20 cellular contexts compared by ENCODE assay signal in the genomic region with DNA sequence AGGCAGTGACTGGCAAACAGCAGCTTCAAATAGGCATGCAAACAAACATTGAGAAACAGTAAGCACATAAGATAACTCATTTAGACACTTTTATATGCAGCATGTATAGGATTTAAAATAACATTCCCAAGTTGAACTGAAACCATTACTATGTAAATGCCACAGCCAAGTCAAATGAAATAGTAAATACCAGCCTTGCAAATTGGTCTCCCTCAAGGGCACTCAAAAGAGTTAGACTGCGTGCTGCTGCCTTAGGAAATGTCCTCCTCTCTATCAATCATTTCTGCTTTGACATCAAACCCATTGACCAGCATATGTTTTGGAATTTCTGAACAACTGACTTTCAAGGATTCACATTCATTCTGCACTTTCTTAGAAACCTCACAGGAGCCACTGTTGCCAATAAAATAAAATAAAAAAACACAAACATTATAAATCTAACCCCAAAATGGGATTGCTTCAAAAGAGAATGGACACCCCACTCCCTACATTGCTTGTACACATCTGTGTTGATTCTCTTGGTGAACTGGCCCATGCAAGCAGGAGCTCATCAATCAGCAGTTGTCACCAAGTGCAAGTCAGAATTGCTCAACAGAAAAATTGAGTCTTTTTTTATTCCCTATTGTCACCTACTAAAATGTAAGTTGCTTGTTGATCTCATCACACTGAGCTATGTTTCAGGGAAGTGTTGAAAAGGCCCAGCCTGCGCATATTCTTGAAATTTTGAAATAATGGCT.
DNase-seq lines count a peak whose midpoint lies in the region; ATAC-seq and TF ChIP-seq lines count a peak whose summit lies in the region.
"Had no signal": no experiment of that assay in that cellular context is flagged by ENCODE, and none has a peak within 500 bp of the region (broad histone marks: within the 10 kb centered on the region; RNA-seq: fewer than 3 reads in every experiment).

No MANE protein-coding gene starts in this region.

- H3K9me3 ChIP-seq in HCT116 (ENCODE audit: control insufficient read depth in 1 of 2, insufficient read depth in 1 of 2, low read depth in 1 of 2, low read length in 2 of 2), result peaks cover 0 to 20% of the 10 kb centered on the region in 2 experiments; a peak in 1 of 4 replicates
- peaks cover 31% of the 10 kb centered on the region for H3K9me3 ChIP-seq in endodermal cell (ENCODE audit: control insufficient read depth, low read length)

- POLR2A ChIA-PET in HCT116 (lab: Charles Lee), result no interaction called here

- no peak overlapping the region for H2AFZ ChIP-seq in HCT116 (ENCODE audit: low read depth, low read length, poor library complexity, severe bottlenecking)

- no peak overlapping the region for H3K4me3 Mint-ChIP-seq in endodermal cell
- no peak overlapping the region for H3K4me3 Mint-ChIP-seq in activated T-helper 2 cell treated with anti-CD3 and anti-CD28 coated beads, Interferon-gamma antibody, Interleukin-2, Interleukin-4, amounts not matched to agents 10 μg/mL and 5 μg/mL and 100 μg/mL, durations not matched to agents 14 hours and 24 hours and 36 hours (ENCODE audit: low read depth)
- H3K4me3 Mint-ChIP-seq: CD8-positive, alpha-beta T cell; immature natural killer cell; stimulated activated memory B cell treated with anti-CD40 and anti-IgM and Interleukin-4, amounts not matched to agents 10 μg/mL and 1 μg/mL and 100 μg/mL, for 72 hours; T-helper 17 cell had no signal

- no peaks in the 10 kb centered on the region for H3K79me2 ChIP-seq in HCT116 (ENCODE audit: insufficient read depth, low read length)

- no peak for TF ChIP-seq RAD21 in HCT116 (IDR thresholded peaks at IDR 0.05; ENCODE audit: low read depth)

- H3K4me1 Mint-ChIP-seq in endodermal cell, result peaks cover 28% of the 10 kb centered on the region
- H3K4me1 Mint-ChIP-seq in activated T-helper 2 cell treated with anti-CD3 and anti-CD28 coated beads, Interferon-gamma antibody, Interleukin-2, Interleukin-4, amounts not matched to agents 10 μg/mL and 5 μg/mL and 100 μg/mL, durations not matched to agents 14 hours and 24 hours and 36 hours (ENCODE audit: low read depth), result no peaks in the 10 kb centered on the region
- H3K4me1 Mint-ChIP-seq: stimulated activated memory B cell treated with anti-CD40 and anti-IgM and Interleukin-4, amounts not matched to agents 10 μg/mL and 1 μg/mL and 100 μg/mL, for 72 hours; T-helper 17 cell had no signal

- no peaks in the 10 kb centered on the region for H3K36me3 ChIP-seq in HCT116 (ENCODE audit: control insufficient read depth in 1 of 2, insufficient read depth in 2 of 2, low read length in 2 of 2)
- H3K36me3 ChIP-seq in endodermal cell (ENCODE audit: control insufficient read depth, insufficient read depth, low read length), result no peaks in the 10 kb centered on the region

- no peaks in the 10 kb centered on the region for H3K27me3 Mint-ChIP-seq in endodermal cell (ENCODE audit: insufficient read depth)
- H3K27me3 Mint-ChIP-seq in activated T-helper 2 cell treated with anti-CD3 and anti-CD28 coated beads, Interferon-gamma antibody, Interleukin-2, Interleukin-4, amounts not matched to agents 10 μg/mL and 5 μg/mL and 100 μg/mL, durations not matched to agents 14 hours and 24 hours and 36 hours (ENCODE audit: low read depth), result no peaks in the 10 kb centered on the region
- H3K27me3 Mint-ChIP-seq: stimulated activated memory B cell treated with anti-CD40 and anti-IgM and Interleukin-4, amounts not matched to agents 10 μg/mL and 1 μg/mL and 100 μg/mL, for 72 hours; T-helper 17 cell had no signal

- TF ChIP-seq POLR2A in HCT116 (IDR thresholded peaks at IDR 0.05; ENCODE audit: borderline replicate concordance, extremely low read depth, insufficient read depth, insufficient read length), result no peak

- H3K4me1 ChIP-seq in HCT116 (ENCODE audit: control insufficient read depth in 1 of 2, insufficient read depth in 2 of 2, low read length in 2 of 2) (peaks cover 21 to 25% of the 10 kb centered on the region in 2 experiments), endodermal cell (ENCODE audit: control insufficient read depth, insufficient read depth, low read length) (peaks cover 5% of the 10 kb centered on the region)

- H3K9me2 ChIP-seq in HCT116 (ENCODE audit: insufficient read depth), result no peaks in the 10 kb centered on the region

- peaks cover 5% of the 10 kb centered on the region for H3K36me3 Mint-ChIP-seq in endodermal cell (ENCODE audit: low read depth)
- H3K36me3 Mint-ChIP-seq in activated T-helper 2 cell treated with anti-CD3 and anti-CD28 coated beads, Interferon-gamma antibody, Interleukin-2, Interleukin-4, amounts not matched to agents 10 μg/mL and 5 μg/mL and 100 μg/mL, durations not matched to agents 14 hours and 24 hours and 36 hours (ENCODE audit: low read depth), result no peaks in the 10 kb centered on the region
- H3K36me3 Mint-ChIP-seq: CD8-positive, alpha-beta T cell had no signal

- H3K9me3 Mint-ChIP-seq in endodermal cell, result peaks cover 31% of the 10 kb centered on the region
- H3K9me3 Mint-ChIP-seq in activated T-helper 2 cell treated with anti-CD3 and anti-CD28 coated beads, Interferon-gamma antibody, Interleukin-2, Interleukin-4, amounts not matched to agents 10 μg/mL and 5 μg/mL and 100 μg/mL, durations not matched to agents 14 hours and 24 hours and 36 hours, result no peaks in the 10 kb centered on the region
- H3K9me3 Mint-ChIP-seq: CD8-positive, alpha-beta T cell had no signal

- DNase-seq in HCT116 (ENCODE audit: low read depth, low spot score), result no peak
- peak; percentile 61 for DNase-seq in NCI-H69 (lab: John Stamatoyannopoulos, UW)
- no peak for DNase-seq in endodermal cell
- DNase-seq in renal cortical epithelial cell (ENCODE audit: low read depth), result peak; percentile 65
- DNase-seq in stimulated activated naive CD4-positive, alpha-beta T cell (lab: John Stamatoyannopoulos, UW), result no peak
- DNase-seq in SW 1271 (lab: John Stamatoyannopoulos, UW), result no peak
- DNase-seq in activated T-helper 2 cell treated with anti-CD3 and anti-CD28 coated beads, Interferon-gamma antibody, Interleukin-2, Interleukin-4, amounts not matched to agents 10 μg/mL and 5 μg/mL and 100 μg/mL, durations not matched to agents 14 hours and 24 hours and 36 hours (ENCODE audit: low spot score), result no peak
- no peak for DNase-seq in islet precursor cell
- DNase-seq: activated CD4-positive, alpha-beta T cell treated with anti-CD3 and anti-CD28 coated beads, Interleukin-2, amount 50 U/mL, for 1 hour; activated naive CD4-positive, alpha-beta T cell; CD8-positive, alpha-beta T cell; DMS79 treated with DMSO at 0.1 percent for 48 hours; effector CD8-positive, alpha-beta T cell; immature natural killer cell; NCI-H1694 treated with DMSO at 0.1 percent for 48 hours; NCI-H446; NK-92 treated with Interleukin-12 subunit alpha and Interleukin-12 subunit beta, amount 100 ng/mL, for 24 hours; T-helper 17 cell had no signal

- BruUV-seq in HCT116 (replicated peaks; lab: Mats Ljungman, UMichigan), result no TSS peak

- H3K4me3 ChIP-seq in HCT116 (replicated peaks in 1 of 2; ENCODE audit: low read depth in 1 of 2, low read length in 2 of 2) (no peak overlapping the region), endodermal cell (ENCODE audit: low read length) (peak overlapping the region; percentile 1)

- no peaks in the 10 kb centered on the region for H4K20me1 ChIP-seq in HCT116 (ENCODE audit: insufficient read depth)

- H3K27me3 ChIP-seq in HCT116 (ENCODE audit: insufficient read depth, low read length), result no peaks in the 10 kb centered on the region
- no peaks in the 10 kb centered on the region for H3K27me3 ChIP-seq in endodermal cell (ENCODE audit: control insufficient read depth, insufficient read depth, low read length, poor library complexity, severe bottlenecking)

- WGBS in endodermal cell (ENCODE audit: insufficient coverage in 1 of 2, insufficient read length in 1 of 2), 2 experiments, result 65 to 82% methylated on average over 2 of the region's 2 CpGs

- no peak for ATAC-seq in HCT116
- ATAC-seq: CD8-positive, alpha-beta T cell; sciatic nerve; stimulated activated memory B cell treated with anti-CD40 and anti-IgM and Interleukin-4, amounts not matched to agents 10 μg/mL and 1 μg/mL and 100 μg/mL, for 72 hours; T-helper 17 cell had no signal

- H3K9ac ChIP-seq in HCT116 (ENCODE audit: low read length), result no peak overlapping the region
- no peak overlapping the region for H3K9ac ChIP-seq in endodermal cell (ENCODE audit: extremely low read depth, low read length, poor library complexity, severe bottlenecking)

- H3K27ac ChIP-seq in HCT116 (ENCODE audit: low read depth, low read length) (no peak overlapping the region), endodermal cell (ENCODE audit: low read depth, low read length) (peak overlapping the region; percentile 84)

- TF ChIP-seq CTCF in HCT116 (IDR thresholded peaks at IDR 0.05 in 2 of 3, conservative IDR thresholded peaks at IDR 0.05 in 1 of 3; ENCODE audit: borderline replicate concordance in 1 of 3, insufficient read depth in 1 of 3, low read depth in 2 of 3, low read length in 2 of 3), result no peak
- TF ChIP-seq CTCF in endodermal cell (conservative IDR thresholded peaks at IDR 0.05), result no peak

- CTCF ChIA-PET in HCT116 (lab: Charles Lee), result interaction anchor here (2.7 to 3.4 kb wide), 2 partner anchors 12 to 42 kb away, joined by 13 to 17 read pairs; no protein-coding TSS in a partner anchor

- intact Hi-C loops in HCT116 (cut with micrococcal nuclease), result no loop called here
- intact Hi-C loops in activated T-helper 2 cell treated with anti-CD3 and anti-CD28 coated beads, Interferon-gamma antibody, Interleukin-2, Interleukin-4, amounts not matched to agents 10 μg/mL and 5 μg/mL and 100 μg/mL, durations not matched to agents 14 hours and 24 hours and 36 hours (cut with micrococcal nuclease), result no loop called here

- H3K27ac Mint-ChIP-seq in endodermal cell, result peak overlapping the region; percentile 92
- H3K27ac Mint-ChIP-seq in activated T-helper 2 cell treated with anti-CD3 and anti-CD28 coated beads, Interferon-gamma antibody, Interleukin-2, Interleukin-4, amounts not matched to agents 10 μg/mL and 5 μg/mL and 100 μg/mL, durations not matched to agents 14 hours and 24 hours and 36 hours, result no peak overlapping the region
- H3K27ac Mint-ChIP-seq: CD8-positive, alpha-beta T cell; stimulated activated memory B cell treated with anti-CD40 and anti-IgM and Interleukin-4, amounts not matched to agents 10 μg/mL and 1 μg/mL and 100 μg/mL, for 72 hours; T-helper 17 cell had no signal

- RAD21 ChIA-PET in HCT116 (lab: Charles Lee; ENCODE audit: low non-redundant PET in 1 of 2, low total read pairs in 2 of 2, uncharacterized antibody in 2 of 2, unreplicated experiment in 2 of 2), result interaction anchor here in 1 of 2 experiments (0.8 kb wide), 1 partner anchor 13 kb away, joined by 3 read pairs; no protein-coding TSS in a partner anchor

- H3K4me2 ChIP-seq in HCT116 (ENCODE audit: low read length), result peak overlapping the region; percentile 75; the same call in 1 of the 2 replicates

TF ChIP-seq in HCT116, 20 proteins besides CTCF, POLR2A, EP300 and RAD21 (continues in another document):
- no peak for TF ChIP-seq SRF (IDR thresholded peaks at IDR 0.05; ENCODE audit: low read depth)
- TF ChIP-seq, protein P1, sequence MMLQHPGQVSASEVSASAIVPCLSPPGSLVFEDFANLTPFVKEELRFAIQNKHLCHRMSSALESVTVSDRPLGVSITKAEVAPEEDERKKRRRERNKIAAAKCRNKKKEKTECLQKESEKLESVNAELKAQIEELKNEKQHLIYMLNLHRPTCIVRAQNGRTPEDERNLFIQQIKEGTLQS (IDR thresholded peaks at IDR 0.05), result no peak

Comparison
In these comparisons a context has a peak if more than half of its experiments do, and no peak if none do; other contexts are left out.
1. DNase-seq: peak in NCI-H69 (single experiment) and renal cortical epithelial cell (single experiment); none in HCT116 (single experiment), endodermal cell (single experiment), stimulated activated naive CD4-positive, alpha-beta T cell (0 of 6), SW 1271 (0 of 2), activated T-helper 2 cell treated with anti-CD3 and anti-CD28 coated beads, Interferon-gamma antibody, Interleukin-2, Interleukin-4, amounts not matched to agents 10 μg/mL and 5 μg/mL and 100 μg/mL, durations not matched to agents 14 hours and 24 hours and 36 hours (single experiment) and islet precursor cell (single experiment).